In genomic region chr5:15691536-15691935, GRCh38 we compare ENCODE assay signal across 30 cellular contexts.
DNase-seq lines count a peak whose midpoint lies in the region; TF ChIP-seq lines count a peak whose summit lies in the region.
"Had no signal": no experiment of that assay in that cellular context is flagged by ENCODE, and none has a peak within 500 bp of the region (broad histone marks: within the 10 kb centered on the region; RNA-seq: fewer than 3 reads in every experiment).

No MANE protein-coding gene starts in this region.

- no peak overlapping the region for H3K4me3 ChIP-seq in AG10803 (ENCODE audit: low read length)
- no peak overlapping the region for H3K4me3 ChIP-seq in fibroblast of villous mesenchyme (ENCODE audit: low read depth, low read length)
- no peak overlapping the region for H3K4me3 ChIP-seq in neural progenitor cell
- H3K4me3 ChIP-seq: BLaER1 treated with 17β-estradiol and CSF1 and Interleukin-3, amounts not matched to agents 10 nM and 100 nM; GM12878; lower lobe of right lung; SJSA1; upper lobe of left lung had no signal

- peaks cover 10% of the 10 kb centered on the region for H4K20me1 ChIP-seq in neural progenitor cell (ENCODE audit: low read depth)
- H4K20me1 ChIP-seq: BLaER1 treated with 17β-estradiol and CSF1 and Interleukin-3, amounts not matched to agents 10 nM and 100 nM had no signal

- H3K27me3 Mint-ChIP-seq in brain (no peaks in the 10 kb centered on the region), neural progenitor cell (ENCODE audit: insufficient read depth, low read depth) (no peaks in the 10 kb centered on the region)
- no peaks in the 10 kb centered on the region for H3K27me3 Mint-ChIP-seq in activated naive CD4-positive, alpha-beta T cell treated with anti-CD3 and anti-CD28 coated beads for 36 hours (ENCODE audit: low read depth)
- H3K27me3 Mint-ChIP-seq: activated CD4-positive, alpha-beta memory T cell treated with anti-CD3 and anti-CD28 coated beads for 36 hours had no signal

- H3K4me2 ChIP-seq in neural progenitor cell, result no peak overlapping the region
- H3K4me2 ChIP-seq: BLaER1 treated with 17β-estradiol and CSF1 and Interleukin-3, amounts not matched to agents 10 nM and 100 nM had no signal

- H3K4me3 Mint-ChIP-seq in brain (peak overlapping the region in 1 of 5 experiments; percentile 6), neural progenitor cell (no peak overlapping the region)
- H3K4me3 Mint-ChIP-seq in activated naive CD4-positive, alpha-beta T cell treated with anti-CD3 and anti-CD28 coated beads for 36 hours, result no peak overlapping the region
- H3K4me3 Mint-ChIP-seq: activated CD4-positive, alpha-beta memory T cell treated with anti-CD3 and anti-CD28 coated beads for 36 hours; activated T-helper 1 cell treated with anti-CD3 and anti-CD28 coated beads, Interleukin-12 subunit alpha, Interleukin-12 subunit beta, Interleukin-2, Interleukin-4 antibody, amounts not matched to agents 30 ng/mL and 10 ng/mL and 1 ng/mL, durations not matched to agents 14 hours and 24 hours and 36 hours; stimulated activated effector memory CD8-positive, alpha-beta T cell treated with anti-CD3 and anti-CD28 coated beads, Interleukin-12 subunit alpha, Interleukin-12 subunit beta, amount 100 ng/mL, for 72 hours had no signal

- no peak overlapping the region for H2AFZ ChIP-seq in neural progenitor cell (replicated peaks)

- no peak overlapping the region for H3K27ac ChIP-seq in neural progenitor cell
- H3K27ac ChIP-seq: BLaER1 treated with 17β-estradiol and CSF1 and Interleukin-3, amounts not matched to agents 10 nM and 100 nM; lower lobe of right lung; SJSA1; upper lobe of left lung had no signal

- no peak overlapping the region for H3K9ac ChIP-seq in neural progenitor cell
- H3K9ac ChIP-seq: BLaER1 treated with 17β-estradiol and CSF1 and Interleukin-3, amounts not matched to agents 10 nM and 100 nM had no signal

- peaks cover 7% of the 10 kb centered on the region for H3K4me1 ChIP-seq in neural progenitor cell

- peaks cover 14% of the 10 kb centered on the region for H3K79me2 ChIP-seq in neural progenitor cell (ENCODE audit: low read depth)

- H3K4me1 Mint-ChIP-seq in brain (peaks cover 56% of the 10 kb centered on the region), neural progenitor cell (peaks cover 32% of the 10 kb centered on the region)
- H3K4me1 Mint-ChIP-seq in activated naive CD4-positive, alpha-beta T cell treated with anti-CD3 and anti-CD28 coated beads for 36 hours (ENCODE audit: low read depth), result no peaks in the 10 kb centered on the region
- H3K4me1 Mint-ChIP-seq: stimulated activated effector memory CD8-positive, alpha-beta T cell treated with anti-CD3 and anti-CD28 coated beads, Interleukin-12 subunit alpha, Interleukin-12 subunit beta, amount 100 ng/mL, for 72 hours had no signal

- no peaks in the 10 kb centered on the region for H3K27me3 ChIP-seq in neural progenitor cell
- H3K27me3 ChIP-seq: BLaER1 treated with 17β-estradiol and CSF1 and Interleukin-3, amounts not matched to agents 10 nM and 100 nM; SJSA1; upper lobe of left lung had no signal

- no peaks in the 10 kb centered on the region for H3K9me3 ChIP-seq in neural progenitor cell (ENCODE audit: low read depth)
- H3K9me3 ChIP-seq: BLaER1 treated with 17β-estradiol and CSF1 and Interleukin-3, amounts not matched to agents 10 nM and 100 nM; lower lobe of right lung; SJSA1; upper lobe of left lung had no signal

- H3K9me3 Mint-ChIP-seq in brain (peaks cover 0 to 15% (median 4%) of the 10 kb centered on the region in 5 experiments), neural progenitor cell (peaks cover 7% of the 10 kb centered on the region)
- no peaks in the 10 kb centered on the region for H3K9me3 Mint-ChIP-seq in activated naive CD4-positive, alpha-beta T cell treated with anti-CD3 and anti-CD28 coated beads for 36 hours
- H3K9me3 Mint-ChIP-seq: activated CD4-positive, alpha-beta memory T cell treated with anti-CD3 and anti-CD28 coated beads for 36 hours had no signal

- H3K36me3 Mint-ChIP-seq in brain, result peaks cover 14% of the 10 kb centered on the region
- no peaks in the 10 kb centered on the region for H3K36me3 Mint-ChIP-seq in neural progenitor cell
- H3K36me3 Mint-ChIP-seq in activated naive CD4-positive, alpha-beta T cell treated with anti-CD3 and anti-CD28 coated beads for 36 hours (ENCODE audit: low read depth), result no peaks in the 10 kb centered on the region
- H3K36me3 Mint-ChIP-seq: activated CD4-positive, alpha-beta memory T cell treated with anti-CD3 and anti-CD28 coated beads for 36 hours; stimulated activated effector memory CD8-positive, alpha-beta T cell treated with anti-CD3 and anti-CD28 coated beads, Interleukin-12 subunit alpha, Interleukin-12 subunit beta, amount 100 ng/mL, for 72 hours had no signal

- TF ChIP-seq CTCF in AG10803 (conservative IDR thresholded peaks at IDR 0.05; ENCODE audit: low read length) (no peak), brain (conservative IDR thresholded peaks at IDR 0.05) (no peak), fibroblast of villous mesenchyme (IDR thresholded peaks at IDR 0.05; ENCODE audit: insufficient read depth, low read depth, low read length) (no peak), neural progenitor cell (IDR thresholded peaks at IDR 0.05) (no peak)

- H3K27ac Mint-ChIP-seq in brain (peak overlapping the region in 3 of 5 experiments; percentile 77 to 94 (median 93)), neural progenitor cell (no peak overlapping the region)
- H3K27ac Mint-ChIP-seq in activated naive CD4-positive, alpha-beta T cell treated with anti-CD3 and anti-CD28 coated beads for 36 hours, result no peak overlapping the region
- H3K27ac Mint-ChIP-seq: activated CD4-positive, alpha-beta memory T cell treated with anti-CD3 and anti-CD28 coated beads for 36 hours; activated T-helper 1 cell treated with anti-CD3 and anti-CD28 coated beads, Interleukin-12 subunit alpha, Interleukin-12 subunit beta, Interleukin-2, Interleukin-4 antibody, amounts not matched to agents 30 ng/mL and 10 ng/mL and 1 ng/mL, durations not matched to agents 14 hours and 24 hours and 36 hours; stimulated activated effector memory CD8-positive, alpha-beta T cell treated with anti-CD3 and anti-CD28 coated beads, Interleukin-12 subunit alpha, Interleukin-12 subunit beta, amount 100 ng/mL, for 72 hours had no signal

- no peaks in the 10 kb centered on the region for H3K36me3 ChIP-seq in neural progenitor cell
- H3K36me3 ChIP-seq: BLaER1 treated with 17β-estradiol and CSF1 and Interleukin-3, amounts not matched to agents 10 nM and 100 nM; lower lobe of right lung; upper lobe of left lung had no signal

- CTCF ChIA-PET in activated naive CD4-positive, alpha-beta T cell treated with anti-CD3 and anti-CD28 coated beads for 36 hours (lab: Charles Lee), result no interaction called here

- H3F3A ChIP-seq in neural progenitor cell (ENCODE audit: low read depth), result no peaks in the 10 kb centered on the region

- intact Hi-C loops in activated naive CD4-positive, alpha-beta T cell treated with anti-CD3 and anti-CD28 coated beads for 36 hours (cut with micrococcal nuclease), result no loop called here

- DNase-seq in AG10803 (ENCODE audit: low read depth) (peak; percentile 89), HCEC 1CT (peak; percentile 7), fibroblast of villous mesenchyme (ENCODE audit: low read depth) (peak; percentile 33), NCI-H1694 treated with DMSO at 0.1 percent for 48 hours (lab: John Stamatoyannopoulos, UW) (no peak), GOT3 (lab: John Stamatoyannopoulos, UW) (no peak), neural progenitor cell (ENCODE audit: low spot score) (no peak)
- no peak for DNase-seq in activated naive CD4-positive, alpha-beta T cell treated with anti-CD3 and anti-CD28 coated beads for 36 hours
- DNase-seq: activated CD4-positive, alpha-beta memory T cell treated with anti-CD3 and anti-CD28 coated beads for 36 hours; activated CD8-positive, alpha-beta memory T cell treated with anti-CD3 and anti-CD28 coated beads, Interleukin-2, amount 50 U/mL, for 4 hours; activated naive CD4-positive, alpha-beta T cell treated with anti-CD3 and anti-CD28 coated beads, Interleukin-2, amount 50 U/mL, for 16 hours; anterior cingulate cortex; COR-L47; dermis blood vessel endothelial cell; DND-41; head of caudate nucleus; KBM-7; lower lobe of right lung; NCI-H1105; NCI-H1930; NCI-H2227 treated with DMSO at 0.1 percent for 48 hours; NCI-H748 treated with DMSO at 0.1 percent for 48 hours; stimulated activated CD4-positive, alpha-beta T cell treated with anti-CD3 and anti-CD28 coated beads, Interleukin-4, amount 100 ng/mL, for 24 hours; T-helper 1 cell; upper lobe of left lung had no signal

Comparison
In these comparisons a context has a peak if more than half of its experiments do, and no peak if none do; other contexts are left out.
1. DNase-seq: peak in AG10803 (single experiment), HCEC 1CT (single experiment) and fibroblast of villous mesenchyme (single experiment); none in NCI-H1694 treated with DMSO at 0.1 percent for 48 hours (single experiment), GOT3 (single experiment), neural progenitor cell (single experiment) and activated naive CD4-positive, alpha-beta T cell treated with anti-CD3 and anti-CD28 coated beads for 36 hours (single experiment).
2. H3K27ac Mint-ChIP-seq: peak in brain (3 of 5); none in neural progenitor cell (single experiment) and activated naive CD4-positive, alpha-beta T cell treated with anti-CD3 and anti-CD28 coated beads for 36 hours (single experiment).